In genomic region chr6:13216236-13216933, GRCh38 we compare ENCODE assay signal across 22 cellular contexts.
DNase-seq lines count a peak whose midpoint lies in the region; FAIRE-seq and TF ChIP-seq lines count a peak whose summit lies in the region.
"Had no signal": no experiment of that assay in that cellular context is flagged by ENCODE, and none has a peak within 500 bp of the region (broad histone marks: within the 10 kb centered on the region; RNA-seq: fewer than 3 reads in every experiment).

No MANE protein-coding gene starts in this region.

- H3K79me1 ChIP-seq in trophoblast cell (ENCODE audit: low read length), result no peaks in the 10 kb centered on the region

- TF ChIP-seq POLR2A in endothelial cell of umbilical vein (IDR thresholded peaks at IDR 0.05; ENCODE audit: low read depth, low read length), result no peak

- peak; percentile 34 for DNase-seq in CD1c-positive myeloid dendritic cell (ENCODE audit: extremely low spot score)
- peak; percentile 38 for DNase-seq in GM13977 (ENCODE audit: low spot score)
- peak; percentile 56 for DNase-seq in NCI-H1436 (lab: John Stamatoyannopoulos, UW)
- DNase-seq in endothelial cell of umbilical vein (ENCODE audit: low read depth, low spot score), result no peak
- DNase-seq in putamen (ENCODE audit: low spot score), result no peak
- DNase-seq in GDM1 (lab: John Stamatoyannopoulos, UW), result no peak
- no peak for DNase-seq in DMS79 treated with DMSO at 0.1 percent for 48 hours (lab: John Stamatoyannopoulos, UW)
- no peak for DNase-seq in trophoblast cell
- DNase-seq: activated CD4-positive, alpha-beta T cell treated with anti-CD3 and anti-CD28 coated beads for 4 hours; activated naive CD4-positive, alpha-beta T cell treated with anti-CD3 and anti-CD28 coated beads, Interleukin-2, amount 10 ng/mL, durations not matched to agents 7 days and 5 days; CD8-positive, alpha-beta memory T cell; mammary epithelial cell; MG63; NCI-H2107; NCI-H526; PC-9; SHP77 treated with DMSO at 0.1 percent for 48 hours; stimulated activated CD4-positive, alpha-beta T cell treated with anti-CD3 and anti-CD28 coated beads, Interleukin-2, amount 100 ng/mL, for 24 hours; T-cell had no signal

- H3K27me3 ChIP-seq in endothelial cell of umbilical vein (ENCODE audit: control insufficient read depth in 2 of 2, insufficient read depth in 2 of 2, low read length in 2 of 2), result no peaks in the 10 kb centered on the region
- no peaks in the 10 kb centered on the region for H3K27me3 ChIP-seq in trophoblast cell (ENCODE audit: insufficient read depth, low read length)
- H3K27me3 ChIP-seq: cardiac muscle cell had no signal

- intact Hi-C loops in endothelial cell of umbilical vein (cut with micrococcal nuclease), result no loop called here

- H4K12ac ChIP-seq in trophoblast cell (ENCODE audit: low read depth, low read length), result no peak overlapping the region

- no peaks in the 10 kb centered on the region for H4K20me1 ChIP-seq in endothelial cell of umbilical vein (replicated peaks; ENCODE audit: control insufficient read depth, extremely low read depth, insufficient read depth, low read length)

- H3K4me2 ChIP-seq in endothelial cell of umbilical vein (ENCODE audit: insufficient read depth, low read length) (no peak overlapping the region), trophoblast cell (ENCODE audit: low read length) (no peak overlapping the region)
- H3K4me2 ChIP-seq: PC-9 had no signal

- no peak overlapping the region for H3K14ac ChIP-seq in trophoblast cell (ENCODE audit: low read length)

- TF ChIP-seq CTCF in GM13977 (IDR thresholded peaks at IDR 0.05; ENCODE audit: extremely low read depth, insufficient read depth, missing control alignments), result no peak
- no peak for TF ChIP-seq CTCF in endothelial cell of umbilical vein (IDR thresholded peaks at IDR 0.05; ENCODE audit: extremely low read depth in 1 of 2, insufficient read depth in 1 of 2, low read depth in 1 of 2, low read length in 2 of 2)

- no peak overlapping the region for H3K18ac ChIP-seq in trophoblast cell (ENCODE audit: low read length)

- H3K79me2 ChIP-seq in endothelial cell of umbilical vein (ENCODE audit: control insufficient read depth, insufficient read depth, low read length) (no peaks in the 10 kb centered on the region), trophoblast cell (ENCODE audit: control insufficient read depth, insufficient read depth, low read length, poor library complexity) (no peaks in the 10 kb centered on the region)

- peak; percentile 71 for FAIRE-seq in endothelial cell of umbilical vein (lab: Jason Lieb, UNC)
- FAIRE-seq: endometrium had no signal

- H3K9me1 ChIP-seq in endothelial cell of umbilical vein (replicated peaks; ENCODE audit: control insufficient read depth, extremely low read depth, insufficient read depth, low read length), result no peaks in the 10 kb centered on the region

- no peak overlapping the region for H3K4ac ChIP-seq in trophoblast cell (ENCODE audit: low read depth, low read length)

- H4K91ac ChIP-seq in trophoblast cell (ENCODE audit: low read depth, low read length), result no peak overlapping the region

- CTCF ChIA-PET in endothelial cell of umbilical vein (lab: Charles Lee), result no interaction called here

- dilution Hi-C loops in endothelial cell of umbilical vein (cut with MboI; ENCODE audit: extremely low pct_ligation_motif_present, low sequenced_read_pairs), result no loop called here

- H3K9ac ChIP-seq in endothelial cell of umbilical vein (replicated peaks; ENCODE audit: extremely low read depth, insufficient read depth, low read length) (no peak overlapping the region), trophoblast cell (ENCODE audit: low read length) (no peak overlapping the region)

- H2AK5ac ChIP-seq in trophoblast cell (ENCODE audit: low read length), result no peak overlapping the region

- H3K4me3 ChIP-seq in endothelial cell of umbilical vein (replicated peaks in 1 of 3; ENCODE audit: insufficient read depth in 1 of 3, low read depth in 1 of 3, low read length in 3 of 3), result no peak overlapping the region
- H3K4me3 ChIP-seq in trophoblast cell (ENCODE audit: low read depth, low read length), result no peak overlapping the region
- H3K4me3 ChIP-seq: cardiac muscle cell, MG63, PC-9, prostate gland had no signal

- H3K23ac ChIP-seq in trophoblast cell (ENCODE audit: low read length), result no peak overlapping the region

- H2BK12ac ChIP-seq in trophoblast cell (ENCODE audit: low read length), result no peak overlapping the region

- no peak overlapping the region for H2BK5ac ChIP-seq in trophoblast cell (ENCODE audit: low read depth, low read length, poor library complexity)

- no peaks in the 10 kb centered on the region for H3K9me3 ChIP-seq in endothelial cell of umbilical vein (replicated peaks; ENCODE audit: control insufficient read depth, insufficient read depth, low read length)
- H3K9me3 ChIP-seq in trophoblast cell (ENCODE audit: insufficient read depth, low read depth, low read length), result no peaks in the 10 kb centered on the region
- H3K9me3 ChIP-seq: MG63, prostate gland had no signal

- in situ Hi-C loops in GM13977 (cut with MboI; ENCODE audit: low pct_unique_long_range_greater_than_20kb, low sequenced_read_pairs, unreplicated experiment), result no loop called here

- no CpG with 5 or more reads among the region's 2 CpGs for WGBS in trophoblast cell (ENCODE audit: extremely low coverage, insufficient coverage, insufficient read length)

- H3K36me3 ChIP-seq in endothelial cell of umbilical vein (ENCODE audit: control insufficient read depth in 2 of 2, extremely low read depth in 1 of 2, insufficient read depth in 2 of 2, low read length in 2 of 2) (no peaks in the 10 kb centered on the region), trophoblast cell (ENCODE audit: control insufficient read depth in 1 of 2, insufficient read depth in 2 of 2, low read length in 2 of 2) (no peaks in the 10 kb centered on the region)
- H3K36me3 ChIP-seq: cardiac muscle cell, MG63, prostate gland had no signal

- BruUV-seq in endothelial cell of umbilical vein (replicated peaks; lab: Mats Ljungman, UMichigan), result no TSS peak

- no peak overlapping the region for H2BK120ac ChIP-seq in trophoblast cell (ENCODE audit: insufficient read depth, low read length, poor library complexity)

- no peak overlapping the region for H3K27ac ChIP-seq in endothelial cell of umbilical vein (ENCODE audit: insufficient read depth, low read depth, low read length)
- no peak overlapping the region for H3K27ac ChIP-seq in trophoblast cell (ENCODE audit: low read depth, low read length)
- H3K27ac ChIP-seq: PC-9, prostate gland had no signal

- H2AFZ ChIP-seq in endothelial cell of umbilical vein (ENCODE audit: low read depth, low read length), result no peak overlapping the region
- no peak overlapping the region for H2AFZ ChIP-seq in trophoblast cell (ENCODE audit: insufficient read depth, low read length, poor library complexity)
- H2AFZ ChIP-seq: PC-9 had no signal

- POLR2A ChIA-PET in endothelial cell of umbilical vein (lab: Charles Lee), result no interaction called here

- H4K8ac ChIP-seq in trophoblast cell (ENCODE audit: low read depth, low read length), result no peak overlapping the region

- peaks cover 15% of the 10 kb centered on the region for H3K4me1 ChIP-seq in endothelial cell of umbilical vein (ENCODE audit: control insufficient read depth, extremely low read depth, insufficient read depth, low read length)
- no peaks in the 10 kb centered on the region for H3K4me1 ChIP-seq in trophoblast cell (ENCODE audit: control insufficient read depth in 1 of 2, insufficient read depth in 2 of 2, low read length in 2 of 2)
- H3K4me1 ChIP-seq: prostate gland had no signal

TF ChIP-seq in endothelial cell of umbilical vein, 7 proteins besides CTCF, POLR2A, EP300 and RAD21:
- no peak for TF ChIP-seq FOS (IDR thresholded peaks at IDR 0.05; ENCODE audit: borderline replicate concordance, insufficient read depth, low read length)
- no peak for TF ChIP-seq POLR2AphosphoS5 (IDR thresholded peaks at IDR 0.05; ENCODE audit: insufficient read depth, low read depth, low read length)
- no peak for TF ChIP-seq GATA2 (IDR thresholded peaks at IDR 0.05; ENCODE audit: insufficient read depth, insufficient read length, low read depth, low read length)
- no peak for TF ChIP-seq MYC (IDR thresholded peaks at IDR 0.05; ENCODE audit: low read depth, low read length)
- TF ChIP-seq EZH2 (IDR thresholded peaks at IDR 0.05; ENCODE audit: borderline replicate concordance, low read depth, low read length, severe bottlenecking), result no peak
- no peak for TF ChIP-seq JUN (IDR thresholded peaks at IDR 0.05; ENCODE audit: borderline replicate concordance, insufficient read depth, insufficient read length, low read depth)
- TF ChIP-seq MAX (IDR thresholded peaks at IDR 0.05; ENCODE audit: insufficient read depth, insufficient read length), result no peak
TF ChIP-seq in endothelial cell of umbilical vein: peak in this region for 0.

Comparison
In these comparisons a context has a peak if more than half of its experiments do, and no peak if none do; other contexts are left out.
1. DNase-seq: peak in CD1c-positive myeloid dendritic cell (single experiment), GM13977 (single experiment) and NCI-H1436 (single experiment); none in endothelial cell of umbilical vein (single experiment), putamen (single experiment), GDM1 (single experiment), DMS79 treated with DMSO at 0.1 percent for 48 hours (single experiment) and trophoblast cell (0 of 2).